ENCODE assay signal across 16 cellular contexts in genomic region chr22:37909756-37910155, GRCh38. TPM values are rescaled to one million over a fixed set of nuclear protein-coding genes. Genes with fewer than 3 reads are reported as not detected.
A peak's percentile ranks its signal among the peaks of the same experiment; 100 is the strongest.
DNase-seq lines count a peak whose midpoint lies in the region; ATAC-seq and TF ChIP-seq lines count a peak whose summit lies in the region.
"Had no signal": no experiment of that assay in that cellular context is flagged by ENCODE, and none has a peak within 500 bp of the region (broad histone marks: within the 10 kb centered on the region; RNA-seq: fewer than 3 reads in every experiment).

No MANE protein-coding gene starts in this region.

- no peak for TF ChIP-seq CTCF in breast epithelium (IDR thresholded peaks at IDR 0.05)
- no peak for TF ChIP-seq CTCF in MCF 10A (IDR thresholded peaks at IDR 0.05; ENCODE audit: unreplicated experiment)
- TF ChIP-seq CTCF in dorsolateral prefrontal cortex (IDR thresholded peaks at IDR 0.05 in 54 of 56, conservative IDR thresholded peaks at IDR 0.05 in 2 of 56; ENCODE audit: low read depth in 1 of 56, partially characterized antibody in 56 of 56): no peak
- no peak for TF ChIP-seq CTCF in uterus (IDR thresholded peaks at IDR 0.05)

- H3K4me3 ChIP-seq in breast epithelium (peak overlapping the region in 1 of 3 donors; percentile 0), dorsolateral prefrontal cortex (no peak overlapping the region), uterus (no peak overlapping the region)
- H3K4me3 ChIP-seq: psoas muscle had no signal

- intact Hi-C loops in breast epithelium (cut with DNase I; ENCODE audit: low total_unique reads): no loop called here
- intact Hi-C loops in MCF 10A (cut with micrococcal nuclease): no loop called here
- intact Hi-C loops in dorsolateral prefrontal cortex (cut with DNase I): no loop called here
- intact Hi-C loops in uterus (cut with DNase I; ENCODE audit: low total_unique reads): no loop called here

- CTCF ChIA-PET in MCF 10A (lab: Yijun Ruan, JAX): interaction anchor here (0.6 to 3.1 kb wide), 3 partner anchors 20 to 24 kb away, joined by 3 to 10 read pairs (median 4); no protein-coding TSS in a partner anchor
- CTCF ChIA-PET in activated naive CD4-positive, alpha-beta T cell treated with anti-CD3 and anti-CD28 coated beads, Interleukin-2, amount 10 ng/mL, durations not matched to agents 7 days and 5 days (lab: Charles Lee): no interaction called here

- H3K4me3 Mint-ChIP-seq in MCF 10A (ENCODE audit: unreplicated experiment): no peak overlapping the region
- peak overlapping the region in 1 of 10 donors; percentile 4 for H3K4me3 Mint-ChIP-seq in naive thymus-derived CD8-positive, alpha-beta T cell
- no peak overlapping the region for H3K4me3 Mint-ChIP-seq in activated naive CD4-positive, alpha-beta T cell treated with anti-CD3 and anti-CD28 coated beads, Interleukin-2, amount 10 ng/mL, durations not matched to agents 7 days and 5 days
- H3K4me3 Mint-ChIP-seq: mesothelial cell of epicardium had no signal

- TF ChIP-seq POLR2A in breast epithelium (IDR thresholded peaks at IDR 0.05): no peak
- no peak for TF ChIP-seq POLR2A in uterus (IDR thresholded peaks at IDR 0.05)

- peaks cover 29% of the 10 kb centered on the region for H3K36me3 Mint-ChIP-seq in MCF 10A (ENCODE audit: insufficient read depth, unreplicated experiment)
- H3K36me3 Mint-ChIP-seq in naive thymus-derived CD8-positive, alpha-beta T cell: peaks cover 0 to 23% (median 0%) of the 10 kb centered on the region in 3 donors
- peaks cover 16% of the 10 kb centered on the region for H3K36me3 Mint-ChIP-seq in activated naive CD4-positive, alpha-beta T cell treated with anti-CD3 and anti-CD28 coated beads, Interleukin-2, amount 10 ng/mL, durations not matched to agents 7 days and 5 days

- POLR2A ChIA-PET in MCF 10A (lab: Yijun Ruan, JAX): interaction anchor here (0.8 to 6.2 kb wide), 3 partner anchors 14 to 233 kb away, joined by 3 to 189 read pairs (median 3); no protein-coding TSS in a partner anchor
- POLR2A ChIA-PET in naive thymus-derived CD8-positive, alpha-beta T cell (lab: Charles Lee): interaction anchor here (1.2 kb wide), 1 partner anchor 14 kb away, joined by 3 read pairs; no protein-coding TSS in a partner anchor

- H3K9me3 ChIP-seq in breast epithelium (no peaks in the 10 kb centered on the region), uterus (no peaks in the 10 kb centered on the region)
- H3K9me3 ChIP-seq: psoas muscle had no signal

- no peaks in the 10 kb centered on the region for H3K27me3 ChIP-seq in breast epithelium
- no peaks in the 10 kb centered on the region for H3K27me3 ChIP-seq in dorsolateral prefrontal cortex
- no peaks in the 10 kb centered on the region for H3K27me3 ChIP-seq in uterus

- H3K36me3 ChIP-seq in breast epithelium (no peaks in the 10 kb centered on the region), uterus (no peaks in the 10 kb centered on the region)

- DNase-seq in breast epithelium (ENCODE audit: low spot score in 2 of 2) (no peak), MCF 10A (ENCODE audit: unreplicated experiment) (no peak), dorsolateral prefrontal cortex (no peak), uterus (no peak), superior temporal gyrus (ENCODE audit: extremely low spot score) (no peak), NCI-H2081 treated with DMSO at 0.1 percent for 48 hours (lab: John Stamatoyannopoulos, UW) (no peak)
- no peak for DNase-seq in naive thymus-derived CD8-positive, alpha-beta T cell
- DNase-seq in activated naive CD4-positive, alpha-beta T cell treated with anti-CD3 and anti-CD28 coated beads, Interleukin-2, amount 10 ng/mL, durations not matched to agents 7 days and 5 days: no peak
- DNase-seq: activated gamma-delta T cell treated with Interleukin-2 at 50 U/mL for 16 hours, head of caudate nucleus, KBM-7, NCI-H1105, NCI-H2171 treated with DMSO at 0.1 percent for 48 hours, psoas muscle, SHP77 had no signal

- H3K27ac Mint-ChIP-seq in MCF 10A (ENCODE audit: low read depth, unreplicated experiment): no peak overlapping the region
- H3K27ac Mint-ChIP-seq in naive thymus-derived CD8-positive, alpha-beta T cell: peak overlapping the region in 7 of 10 donors; percentile 5 to 84 (median 55)
- no peak overlapping the region for H3K27ac Mint-ChIP-seq in activated naive CD4-positive, alpha-beta T cell treated with anti-CD3 and anti-CD28 coated beads, Interleukin-2, amount 10 ng/mL, durations not matched to agents 7 days and 5 days
- H3K27ac Mint-ChIP-seq: mesothelial cell of epicardium had no signal

- ATAC-seq in naive thymus-derived CD8-positive, alpha-beta T cell: no peak
- ATAC-seq: psoas muscle had no signal

- no peaks in the 10 kb centered on the region for H3K27me3 Mint-ChIP-seq in MCF 10A (ENCODE audit: insufficient read depth, unreplicated experiment)
- no peaks in the 10 kb centered on the region for H3K27me3 Mint-ChIP-seq in naive thymus-derived CD8-positive, alpha-beta T cell
- H3K27me3 Mint-ChIP-seq in activated naive CD4-positive, alpha-beta T cell treated with anti-CD3 and anti-CD28 coated beads, Interleukin-2, amount 10 ng/mL, durations not matched to agents 7 days and 5 days: no peaks in the 10 kb centered on the region

- BruUV-seq in MCF 10A (replicated peaks; lab: Mats Ljungman, UMichigan): no TSS peak

- H3K4me1 ChIP-seq in breast epithelium (peaks cover 5 to 8% of the 10 kb centered on the region in 2 donors), uterus (peaks cover 0 to 17% of the 10 kb centered on the region in 2 donors)

- no peaks in the 10 kb centered on the region for H3K9me3 Mint-ChIP-seq in MCF 10A (ENCODE audit: unreplicated experiment)
- no peaks in the 10 kb centered on the region for H3K9me3 Mint-ChIP-seq in naive thymus-derived CD8-positive, alpha-beta T cell
- H3K9me3 Mint-ChIP-seq in activated naive CD4-positive, alpha-beta T cell treated with anti-CD3 and anti-CD28 coated beads, Interleukin-2, amount 10 ng/mL, durations not matched to agents 7 days and 5 days: no peaks in the 10 kb centered on the region
- H3K9me3 Mint-ChIP-seq: mesothelial cell of epicardium had no signal

- H3K27ac ChIP-seq in breast epithelium (peak overlapping the region; percentile 7 to 71), dorsolateral prefrontal cortex (peak overlapping the region in 40 of 59 donors; percentile 5 to 88 (median 78)), uterus (peak overlapping the region; percentile 94 to 96)

- H3K4me1 Mint-ChIP-seq in MCF 10A (ENCODE audit: insufficient read depth, unreplicated experiment): peaks cover 27% of the 10 kb centered on the region
- H3K4me1 Mint-ChIP-seq in naive thymus-derived CD8-positive, alpha-beta T cell: peaks cover 29 to 61% (median 40%) of the 10 kb centered on the region in 4 donors
- peaks cover 57% of the 10 kb centered on the region for H3K4me1 Mint-ChIP-seq in activated naive CD4-positive, alpha-beta T cell treated with anti-CD3 and anti-CD28 coated beads, Interleukin-2, amount 10 ng/mL, durations not matched to agents 7 days and 5 days

RNA-seq across cellular contexts. Expression of gene MICALL1, which starts 3.7 kb away (rescaled TPM):
- 10 to 100 TPM in 2 of 3 donors, 1 to 10 TPM in 1; 8.6 to 25.6 (median 22.0) TPM for total RNA-seq in breast epithelium
- 164 and 165 TPM in 2 replicates for total RNA-seq in MCF 10A (2022)
- total RNA-seq in dorsolateral prefrontal cortex: 10 to 100 TPM in 117 of 120 experiments, 1 to 10 TPM in 3; 7.5 to 65.7 (median 19.8) TPM
- 10 to 100 TPM; 26.3 to 28.5 TPM for total RNA-seq in naive thymus-derived CD8-positive, alpha-beta T cell
- polyA plus RNA-seq in naive thymus-derived CD8-positive, alpha-beta T cell: 1 to 10 TPM; 1.3 to 4.7 (median 1.5) TPM
- 10 to 100 TPM in 3 of 4 donors, 1 to 10 TPM in 1; 7.4 to 96.6 (median 46.6) TPM for total RNA-seq in uterus

RNA-seq across cellular contexts. Expression of gene C22orf23, which starts 43.6 kb away (rescaled TPM):
- total RNA-seq in breast epithelium: under 1 TPM in 1 of 3 donors, not detected in 2; 0.64 TPM
- total RNA-seq in MCF 10A (2022): not detected in 2 replicates
- total RNA-seq in dorsolateral prefrontal cortex: 1 to 10 TPM in 69 of 120 experiments, under 1 TPM in 46, not detected in 5; 0.25 to 2.9 (median 1.1) TPM
- not detected for total RNA-seq in naive thymus-derived CD8-positive, alpha-beta T cell
- not detected for polyA plus RNA-seq in naive thymus-derived CD8-positive, alpha-beta T cell
- total RNA-seq in uterus: under 1 TPM in 2 of 4 donors, not detected in 2; 0.40 to 0.76 TPM

RNA-seq across cellular contexts. Expression of gene POLR2F, which starts 43.7 kb away (rescaled TPM):
- total RNA-seq in breast epithelium (10 to 100 TPM; 66.7 to 93.7 (median 82.4) TPM), MCF 10A (2022) (87.5 and 97.6 TPM in 2 replicates), dorsolateral prefrontal cortex (100 to 1,000 TPM in 66 of 120 experiments, 10 to 100 TPM in 54; 64.4 to 251 (median 103) TPM), uterus (10 to 100 TPM; 31.5 to 63.8 (median 43.3) TPM)
- 10 to 100 TPM; 38.0 to 40.7 TPM for total RNA-seq in naive thymus-derived CD8-positive, alpha-beta T cell
- 100 to 1,000 TPM; 129 to 172 (median 145) TPM for polyA plus RNA-seq in naive thymus-derived CD8-positive, alpha-beta T cell

Comparison
In these comparisons a context has a peak if more than half of its experiments do, and no peak if none do; other contexts are left out.
1. H3K27ac ChIP-seq: peak in every context shown above with its lines; median percentile 95 in uterus; 78 in dorsolateral prefrontal cortex; 39 in breast epithelium.
2. H3K27ac Mint-ChIP-seq: peak in naive thymus-derived CD8-positive, alpha-beta T cell (7 of 10); none in MCF 10A (single experiment) and activated naive CD4-positive, alpha-beta T cell treated with anti-CD3 and anti-CD28 coated beads, Interleukin-2, amount 10 ng/mL, durations not matched to agents 7 days and 5 days (single experiment).